In the genomic region with DNA sequence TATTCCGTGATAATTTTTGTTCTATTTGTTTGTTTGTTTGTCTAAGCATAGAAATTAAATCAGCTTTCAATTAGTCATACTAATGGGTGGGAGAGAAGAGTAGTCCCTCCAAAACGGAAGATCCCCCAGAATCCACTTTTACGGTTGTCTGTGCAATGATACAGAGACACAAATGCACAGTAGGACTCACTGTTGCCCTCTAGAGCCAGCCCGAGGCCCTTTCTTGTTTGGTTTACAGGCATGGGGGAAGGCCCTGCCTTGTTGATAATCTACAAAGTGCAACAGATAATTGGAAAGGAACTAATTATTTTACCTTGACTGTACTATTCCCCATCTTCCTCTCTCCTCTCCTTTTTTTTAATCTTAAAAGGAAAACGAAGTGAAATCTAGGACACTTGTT, we compare ENCODE assay signal across 8 cellular contexts.
DNase-seq lines count a peak whose midpoint lies in the region; ATAC-seq and TF ChIP-seq lines count a peak whose summit lies in the region.

No MANE protein-coding gene starts in this region.

- H3K9me3 Mint-ChIP-seq in glutamatergic neuron (ENCODE audit: unreplicated experiment) = peaks cover 4% of the 10 kb centered on the region

- H3K4me1 Mint-ChIP-seq in glutamatergic neuron (ENCODE audit: low read depth, unreplicated experiment) = peaks cover 11% of the 10 kb centered on the region

- no peak for ATAC-seq in GM18519 (IDR thresholded peaks at IDR 0.05; ENCODE audit: low FRiP score, unreplicated experiment)

- H3K27ac Mint-ChIP-seq in glutamatergic neuron (ENCODE audit: unreplicated experiment) = no peak overlapping the region

- no peaks in the 10 kb centered on the region for H3K36me3 Mint-ChIP-seq in glutamatergic neuron (ENCODE audit: unreplicated experiment)

- no peak overlapping the region for H3K4me3 Mint-ChIP-seq in glutamatergic neuron (ENCODE audit: unreplicated experiment)

- no peak for TF ChIP-seq CTCF in glutamatergic neuron (IDR thresholded peaks at IDR 0.05; ENCODE audit: partially characterized antibody, unreplicated experiment)

- peak; percentile 75 for DNase-seq in activated CD8-positive, alpha-beta memory T cell treated with anti-CD3 and anti-CD28 coated beads for 24 hours
- no peak for DNase-seq in activated CD8-positive, alpha-beta memory T cell treated with anti-CD3 and anti-CD28 coated beads, Interleukin-2, amount 50 U/mL, for 48 hours
- peak; percentile 39 for DNase-seq in NCI-H1694 treated with DMSO at 0.1 percent for 48 hours (lab: John Stamatoyannopoulos, UW)
- peak; percentile 40 for DNase-seq in activated T-cell treated with anti-CD3 and anti-CD28 coated beads for 4 hours
- peak; percentile 67 for DNase-seq in glutamatergic neuron
- peak; percentile 40 for DNase-seq in stimulated activated CD4-positive, alpha-beta T cell treated with anti-CD3 and anti-CD28 coated beads, Interleukin-2, amount 100 ng/mL, for 4 hours (ENCODE audit: low read depth)
- no peak for DNase-seq in HuH-7.5 (ENCODE audit: low spot score)

- peaks cover 7% of the 10 kb centered on the region for H3K27me3 Mint-ChIP-seq in glutamatergic neuron (ENCODE audit: unreplicated experiment)

Comparison
In these comparisons a context has a peak if more than half of its experiments do, and no peak if none do; other contexts are left out.
1. DNase-seq: peak in activated CD8-positive, alpha-beta memory T cell treated with anti-CD3 and anti-CD28 coated beads for 24 hours (single experiment), NCI-H1694 treated with DMSO at 0.1 percent for 48 hours (single experiment), activated T-cell treated with anti-CD3 and anti-CD28 coated beads for 4 hours (single experiment), glutamatergic neuron (single experiment) and stimulated activated CD4-positive, alpha-beta T cell treated with anti-CD3 and anti-CD28 coated beads, Interleukin-2, amount 100 ng/mL, for 4 hours (single experiment); none in activated CD8-positive, alpha-beta memory T cell treated with anti-CD3 and anti-CD28 coated beads, Interleukin-2, amount 50 U/mL, for 48 hours (single experiment) and HuH-7.5 (single experiment).